In the genomic region with DNA sequence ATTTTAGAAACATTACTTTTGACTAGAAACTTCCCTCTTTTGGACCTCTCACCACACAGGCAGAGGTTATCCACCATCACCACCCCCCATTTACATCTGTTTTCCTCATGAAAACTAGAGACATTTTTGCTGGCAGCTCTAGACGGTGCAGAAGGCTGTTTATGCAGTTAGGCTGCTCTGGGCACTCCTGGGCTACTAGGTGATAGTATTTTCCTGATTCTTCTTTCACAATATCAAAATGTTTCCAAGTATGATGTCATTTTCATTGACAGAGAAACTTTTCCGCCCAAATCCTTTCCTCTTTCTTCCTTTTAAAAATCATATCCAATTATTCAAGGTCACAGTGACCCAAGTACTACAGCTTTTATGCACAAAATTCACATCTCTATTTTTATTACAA, we compare ENCODE assay signal across 2 cellular contexts.
TF ChIP-seq lines count a peak whose summit lies in the region.

No MANE protein-coding gene starts in this region.

TF ChIP-seq in endothelial cell of umbilical vein, 7 proteins besides CTCF, POLR2A, EP300 and RAD21:
- no peak for TF ChIP-seq MYC (IDR thresholded peaks at IDR 0.05; ENCODE audit: low read depth, low read length)
- TF ChIP-seq POLR2AphosphoS5 (IDR thresholded peaks at IDR 0.05; ENCODE audit: insufficient read depth, low read depth, low read length): no peak
- no peak for TF ChIP-seq JUN (IDR thresholded peaks at IDR 0.05; ENCODE audit: borderline replicate concordance, insufficient read depth, insufficient read length, low read depth)
- TF ChIP-seq EZH2 (IDR thresholded peaks at IDR 0.05; ENCODE audit: borderline replicate concordance, low read depth, low read length, severe bottlenecking): no peak
- no peak for TF ChIP-seq GATA2 (IDR thresholded peaks at IDR 0.05; ENCODE audit: insufficient read depth, insufficient read length, low read depth, low read length)
- TF ChIP-seq MAX (IDR thresholded peaks at IDR 0.05; ENCODE audit: insufficient read depth, insufficient read length): no peak

TF ChIP-seq in HepG2, 621 proteins besides CTCF, POLR2A, EP300 and RAD21:
- TF ChIP-seq PBX2 (CRISPR knock-in tag; IDR thresholded peaks at IDR 0.05) (no peak), ATF7 (IDR thresholded peaks at IDR 0.05) (peak; percentile 63), ATF7 (CRISPR knock-in tag; IDR thresholded peaks at IDR 0.05) (no peak), ZBTB39 (CRISPR knock-in tag; IDR thresholded peaks at IDR 0.05) (no peak), RBM22 (optimal IDR thresholded peaks at IDR 0.05; ENCODE audit: low read length) (peak; percentile 46)
